ENCODE assay signal across 15 cellular contexts in the genomic region with DNA sequence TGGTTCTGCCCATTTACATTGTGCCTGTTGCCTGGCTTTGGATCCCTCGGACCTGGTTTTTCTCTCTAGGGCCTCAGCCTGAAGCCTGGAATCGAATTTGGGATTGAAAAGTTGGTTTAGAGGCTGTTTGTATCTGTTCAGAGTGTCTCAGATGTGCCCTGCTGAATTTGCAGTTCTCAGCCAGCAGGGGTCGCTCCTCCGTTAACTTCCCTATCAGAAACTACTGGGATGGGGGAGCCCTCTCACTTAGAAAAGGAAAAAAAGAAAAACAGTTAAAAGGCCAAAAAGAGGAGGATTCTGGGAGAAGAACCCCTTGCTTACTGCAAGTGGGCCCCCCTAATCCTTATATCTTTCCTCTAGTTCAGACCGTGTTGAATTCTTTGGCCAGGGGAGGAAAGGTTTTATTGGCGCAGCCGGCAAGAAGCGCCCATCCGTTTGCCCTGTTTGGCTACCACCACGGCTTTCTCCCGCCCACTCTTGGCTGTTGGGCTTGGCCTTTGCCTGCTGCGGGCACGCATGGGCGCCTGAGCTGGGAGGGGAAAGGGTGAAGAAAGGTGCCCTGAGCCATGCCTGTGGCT. TPM values are rescaled to one million over a fixed set of nuclear protein-coding genes. Genes with fewer than 3 reads are reported as not detected.
A peak's percentile ranks its signal among the peaks of the same experiment; 100 is the strongest.
DNase-seq lines count a peak whose midpoint lies in the region; ATAC-seq and TF ChIP-seq lines count a peak whose summit lies in the region.
"Had no signal": no experiment of that assay in that cellular context is flagged by ENCODE, and none has a peak within 500 bp of the region (broad histone marks: within the 10 kb centered on the region; RNA-seq: fewer than 3 reads in every experiment).

No MANE protein-coding gene starts in this region.

- H3K9me3 ChIP-seq in osteoblast (ENCODE audit: low read depth, low read length): no peaks in the 10 kb centered on the region

- H3K27ac ChIP-seq in osteoblast (ENCODE audit: low read depth, low read length): no peak overlapping the region
- H3K27ac ChIP-seq: HL-60 had no signal

- H2AFZ ChIP-seq in osteoblast (ENCODE audit: low read length): no peak overlapping the region

- H3K79me2 ChIP-seq in osteoblast (ENCODE audit: insufficient read depth, low read length): no peaks in the 10 kb centered on the region

- TF ChIP-seq CTCF in LNCAP (IDR thresholded peaks at IDR 0.05) (peak; percentile 35; the same call in 1 of the 2 replicates), osteoblast (IDR thresholded peaks at IDR 0.05; ENCODE audit: extremely low read depth, low read depth, low read length) (peak; percentile 49), omental fat pad (IDR thresholded peaks at IDR 0.05) (no peak)

- peak; percentile 38 for DNase-seq in DMS 273 (lab: John Stamatoyannopoulos, UW; ENCODE audit: unreplicated experiment)
- no peak for DNase-seq in DMS 273 treated with DMSO at 0.1 percent for 48 hours (lab: John Stamatoyannopoulos, UW)
- DNase-seq in cerebellar cortex (ENCODE audit: low spot score): peak; percentile 60
- peak; percentile 66 for DNase-seq in osteoblast (ENCODE audit: insufficient read length, low spot score, missing footprints)
- DNase-seq in NCI-H446 (lab: John Stamatoyannopoulos, UW): no peak
- no peak for DNase-seq in omental fat pad (ENCODE audit: low spot score)
- no peak for DNase-seq in iPS-NIHi7 (ENCODE audit: extremely low spot score)
- DNase-seq: 8988T; activated naive CD4-positive, alpha-beta T cell; effector CD4-positive, alpha-beta T cell; NCI-H1436; stimulated activated naive CD4-positive, alpha-beta T cell treated with Interleukin-2 at 50 U/mL for 16 hours had no signal

- no peak overlapping the region for H3K4me3 ChIP-seq in osteoblast (ENCODE audit: insufficient read depth, low read length)

- peaks cover 2% of the 10 kb centered on the region for H3K4me1 ChIP-seq in osteoblast (ENCODE audit: insufficient read depth, low read length)

- H4K20me1 ChIP-seq in osteoblast (ENCODE audit: insufficient read depth, low read length): peaks cover 5% of the 10 kb centered on the region

- no peaks in the 10 kb centered on the region for H3K36me3 ChIP-seq in osteoblast (ENCODE audit: insufficient read depth, low read length)

- no peak for ATAC-seq in omental fat pad (ENCODE audit: low FRiP score)
- ATAC-seq: activated CD4-positive, CD25-positive, alpha-beta regulatory T cell treated with anti-CD3 and anti-CD28 coated beads, Interleukin-2, amount 50 U/mL, for 24 hours had no signal

- H3K4me2 ChIP-seq in osteoblast (ENCODE audit: insufficient read depth, low read length): no peak overlapping the region

- H3K27me3 ChIP-seq in osteoblast (ENCODE audit: insufficient read depth, low read length): no peaks in the 10 kb centered on the region

RNA-seq across cellular contexts. Expression of a gene that starts 8.7 kb away (rescaled TPM):
- 15.9 and 23.9 TPM in 2 replicates for total RNA-seq in osteoblast
- 1 to 10 TPM in 3 of 4 donors, under 1 TPM in 1; 0.74 to 2.4 (median 2.0) TPM for total RNA-seq in omental fat pad

Comparison
In these comparisons a context has a peak if more than half of its experiments do, and no peak if none do; other contexts are left out.
1. DNase-seq: peak in DMS 273 (single experiment), cerebellar cortex (single experiment) and osteoblast (single experiment); none in DMS 273 treated with DMSO at 0.1 percent for 48 hours (single experiment), NCI-H446 (0 of 2), omental fat pad (single experiment) and iPS-NIHi7 (single experiment).
2. CTCF ChIP-seq: peak in LNCAP (single experiment) and osteoblast (single experiment); none in omental fat pad (0 of 3).